Comparison of ENCODE assay signal across 13 cellular contexts in genomic region chr12:130764475-130765185, GRCh38. TPM values are rescaled to one million over a fixed set of nuclear protein-coding genes. Genes with fewer than 3 reads are reported as not detected.
DNase-seq lines count a peak whose midpoint lies in the region; ATAC-seq and TF ChIP-seq lines count a peak whose summit lies in the region.
"Had no signal": no experiment of that assay in that cellular context is flagged by ENCODE, and none has a peak within 500 bp of the region (broad histone marks: within the 10 kb centered on the region; RNA-seq: fewer than 3 reads in every experiment).

No MANE protein-coding gene starts in this region.

- no peak overlapping the region for H3K4me2 ChIP-seq in trophoblast cell (ENCODE audit: low read length)

- no peaks in the 10 kb centered on the region for H3K79me1 ChIP-seq in trophoblast cell (ENCODE audit: low read length)

- no peaks in the 10 kb centered on the region for H3K27me3 ChIP-seq in trophoblast cell (ENCODE audit: insufficient read depth, low read length)
- H3K27me3 ChIP-seq: pancreas had no signal

- H3K27me3 Mint-ChIP-seq in activated CD8-positive, alpha-beta memory T cell treated with anti-CD3 and anti-CD28 coated beads, Interleukin-2, amount 10 ng/mL, durations not matched to agents 7 days and 5 days, result peaks cover 11% of the 10 kb centered on the region
- H3K27me3 Mint-ChIP-seq: central memory CD8-positive, alpha-beta T cell; T-helper 17 cell had no signal

- H3K4ac ChIP-seq in trophoblast cell (ENCODE audit: low read depth, low read length), result no peak overlapping the region

- H3K79me2 ChIP-seq in trophoblast cell (ENCODE audit: control insufficient read depth, insufficient read depth, low read length, poor library complexity), result no peaks in the 10 kb centered on the region

- H2BK12ac ChIP-seq in trophoblast cell (ENCODE audit: low read length), result no peak overlapping the region

- no peak overlapping the region for H4K91ac ChIP-seq in trophoblast cell (ENCODE audit: low read depth, low read length)

- H2BK5ac ChIP-seq in trophoblast cell (ENCODE audit: low read depth, low read length, poor library complexity), result no peak overlapping the region

- no peak overlapping the region for H3K18ac ChIP-seq in trophoblast cell (ENCODE audit: low read length)

- H3K9me3 Mint-ChIP-seq in activated CD8-positive, alpha-beta memory T cell treated with anti-CD3 and anti-CD28 coated beads, Interleukin-2, amount 10 ng/mL, durations not matched to agents 7 days and 5 days (ENCODE audit: low read depth), result no peaks in the 10 kb centered on the region
- H3K9me3 Mint-ChIP-seq: CD4-positive, alpha-beta T cell; central memory CD8-positive, alpha-beta T cell had no signal

- no peak for TF ChIP-seq CTCF in astrocyte of the spinal cord (IDR thresholded peaks at IDR 0.05; ENCODE audit: low read depth, low read length)

- CTCF ChIA-PET in activated CD8-positive, alpha-beta memory T cell treated with anti-CD3 and anti-CD28 coated beads, Interleukin-2, amount 10 ng/mL, durations not matched to agents 7 days and 5 days (lab: Charles Lee), result no interaction called here

- H4K12ac ChIP-seq in trophoblast cell (ENCODE audit: low read depth, low read length), result no peak overlapping the region

- no peak overlapping the region for H2AFZ ChIP-seq in trophoblast cell (ENCODE audit: insufficient read depth, low read length, poor library complexity)

- H3K27ac ChIP-seq in trophoblast cell (ENCODE audit: low read depth, low read length), result no peak overlapping the region
- H3K27ac ChIP-seq: pancreas had no signal

- ATAC-seq in activated CD8-positive, alpha-beta memory T cell treated with anti-CD3 and anti-CD28 coated beads, Interleukin-2, amount 10 ng/mL, durations not matched to agents 7 days and 5 days, result no peak
- ATAC-seq: pancreas, T-helper 17 cell had no signal

- no peaks in the 10 kb centered on the region for H3K4me1 ChIP-seq in trophoblast cell (ENCODE audit: control insufficient read depth in 1 of 2, insufficient read depth in 2 of 2, low read length in 2 of 2)
- H3K4me1 ChIP-seq: pancreas had no signal

- no peak overlapping the region for H3K14ac ChIP-seq in trophoblast cell (ENCODE audit: low read length)

- no peak overlapping the region for H2AK5ac ChIP-seq in trophoblast cell (ENCODE audit: low read length)

- no peak overlapping the region for H4K8ac ChIP-seq in trophoblast cell (ENCODE audit: low read depth, low read length)

- H3K4me3 ChIP-seq in astrocyte of the spinal cord (ENCODE audit: low read depth, low read length) (no peak overlapping the region), trophoblast cell (ENCODE audit: low read depth, low read length) (no peak overlapping the region)
- H3K4me3 ChIP-seq: pancreas had no signal

- H3K27ac Mint-ChIP-seq in activated CD8-positive, alpha-beta memory T cell treated with anti-CD3 and anti-CD28 coated beads, Interleukin-2, amount 10 ng/mL, durations not matched to agents 7 days and 5 days, result no peak overlapping the region
- H3K27ac Mint-ChIP-seq: CD4-positive, alpha-beta T cell; T-helper 17 cell had no signal

- peak; percentile 80 for DNase-seq in activated CD8-positive, alpha-beta memory T cell treated with anti-CD3 and anti-CD28 coated beads, Interleukin-2, amount 10 ng/mL, durations not matched to agents 7 days and 5 days
- DNase-seq in activated CD8-positive, alpha-beta memory T cell treated with anti-CD3 and anti-CD28 coated beads, Interleukin-2, amount 50 U/mL, for 4 hours, result no peak
- DNase-seq in NAMALWA (ENCODE audit: low spot score) (peak; percentile 79), astrocyte of the spinal cord (ENCODE audit: low read depth, low spot score) (peak; percentile 32), trophoblast cell (peak; percentile 30 to 63), NCI-H748 (lab: John Stamatoyannopoulos, UW; ENCODE audit: unreplicated experiment) (no peak), DMS79 treated with DMSO at 0.1 percent for 48 hours (lab: John Stamatoyannopoulos, UW) (no peak), inferior parietal cortex (ENCODE audit: extremely low spot score) (no peak)
- DNase-seq: CD4-positive, alpha-beta T cell; NCI-H1092 treated with DMSO at 0.1 percent for 48 hours; pancreas; T-helper 17 cell had no signal

- no peak overlapping the region for H2BK120ac ChIP-seq in trophoblast cell (ENCODE audit: insufficient read depth, low read length, poor library complexity)

- no peaks in the 10 kb centered on the region for H3K36me3 Mint-ChIP-seq in activated CD8-positive, alpha-beta memory T cell treated with anti-CD3 and anti-CD28 coated beads, Interleukin-2, amount 10 ng/mL, durations not matched to agents 7 days and 5 days

- in situ Hi-C loops in astrocyte of the spinal cord (cut with HindIII; ENCODE audit: low sequenced_read_pairs), result no loop called here

- H3K9me3 ChIP-seq in trophoblast cell (ENCODE audit: insufficient read depth, low read depth, low read length), result peaks cover 13% of the 10 kb centered on the region
- H3K9me3 ChIP-seq: pancreas had no signal

- H3K23ac ChIP-seq in trophoblast cell (ENCODE audit: low read length), result no peak overlapping the region

- H3K4me1 Mint-ChIP-seq in activated CD8-positive, alpha-beta memory T cell treated with anti-CD3 and anti-CD28 coated beads, Interleukin-2, amount 10 ng/mL, durations not matched to agents 7 days and 5 days, result peaks cover 6% of the 10 kb centered on the region
- H3K4me1 Mint-ChIP-seq: central memory CD8-positive, alpha-beta T cell; T-helper 17 cell had no signal

- no peaks in the 10 kb centered on the region for H3K36me3 ChIP-seq in trophoblast cell (ENCODE audit: control insufficient read depth in 1 of 2, insufficient read depth in 2 of 2, low read length in 2 of 2)
- H3K36me3 ChIP-seq: pancreas had no signal

- no peak overlapping the region for H3K9ac ChIP-seq in trophoblast cell (ENCODE audit: low read length)

- WGBS in trophoblast cell (ENCODE audit: extremely low coverage, insufficient coverage, insufficient read length), result 100% methylated on average over 9 of the region's 14 CpGs

- no peak overlapping the region for H3K4me3 Mint-ChIP-seq in activated CD8-positive, alpha-beta memory T cell treated with anti-CD3 and anti-CD28 coated beads, Interleukin-2, amount 10 ng/mL, durations not matched to agents 7 days and 5 days
- H3K4me3 Mint-ChIP-seq: CD4-positive, alpha-beta T cell; central memory CD8-positive, alpha-beta T cell; T-helper 17 cell had no signal

RNA-seq across cellular contexts. Expression of gene RIMBP2, which starts 48.5 kb away (rescaled TPM):
- total RNA-seq in activated CD8-positive, alpha-beta memory T cell treated with anti-CD3 and anti-CD28 coated beads, Interleukin-2, amount 10 ng/mL, durations not matched to agents 7 days and 5 days, result not detected
- 0.24 and 0.37 TPM in 2 replicates for polyA plus RNA-seq in trophoblast cell (2013)
- total RNA-seq: CD4-positive, alpha-beta T cell; T-helper 17 cell had no signal

Comparison
In these comparisons a context has a peak if more than half of its experiments do, and no peak if none do; other contexts are left out.
1. DNase-seq: peak in activated CD8-positive, alpha-beta memory T cell treated with anti-CD3 and anti-CD28 coated beads, Interleukin-2, amount 10 ng/mL, durations not matched to agents 7 days and 5 days (single experiment), NAMALWA (single experiment), astrocyte of the spinal cord (single experiment) and trophoblast cell (2 of 2); none in activated CD8-positive, alpha-beta memory T cell treated with anti-CD3 and anti-CD28 coated beads, Interleukin-2, amount 50 U/mL, for 4 hours (single experiment), NCI-H748 (single experiment), DMS79 treated with DMSO at 0.1 percent for 48 hours (single experiment) and inferior parietal cortex (single experiment).